Comparison of ENCODE assay signal across 15 cellular contexts in the genomic region with DNA sequence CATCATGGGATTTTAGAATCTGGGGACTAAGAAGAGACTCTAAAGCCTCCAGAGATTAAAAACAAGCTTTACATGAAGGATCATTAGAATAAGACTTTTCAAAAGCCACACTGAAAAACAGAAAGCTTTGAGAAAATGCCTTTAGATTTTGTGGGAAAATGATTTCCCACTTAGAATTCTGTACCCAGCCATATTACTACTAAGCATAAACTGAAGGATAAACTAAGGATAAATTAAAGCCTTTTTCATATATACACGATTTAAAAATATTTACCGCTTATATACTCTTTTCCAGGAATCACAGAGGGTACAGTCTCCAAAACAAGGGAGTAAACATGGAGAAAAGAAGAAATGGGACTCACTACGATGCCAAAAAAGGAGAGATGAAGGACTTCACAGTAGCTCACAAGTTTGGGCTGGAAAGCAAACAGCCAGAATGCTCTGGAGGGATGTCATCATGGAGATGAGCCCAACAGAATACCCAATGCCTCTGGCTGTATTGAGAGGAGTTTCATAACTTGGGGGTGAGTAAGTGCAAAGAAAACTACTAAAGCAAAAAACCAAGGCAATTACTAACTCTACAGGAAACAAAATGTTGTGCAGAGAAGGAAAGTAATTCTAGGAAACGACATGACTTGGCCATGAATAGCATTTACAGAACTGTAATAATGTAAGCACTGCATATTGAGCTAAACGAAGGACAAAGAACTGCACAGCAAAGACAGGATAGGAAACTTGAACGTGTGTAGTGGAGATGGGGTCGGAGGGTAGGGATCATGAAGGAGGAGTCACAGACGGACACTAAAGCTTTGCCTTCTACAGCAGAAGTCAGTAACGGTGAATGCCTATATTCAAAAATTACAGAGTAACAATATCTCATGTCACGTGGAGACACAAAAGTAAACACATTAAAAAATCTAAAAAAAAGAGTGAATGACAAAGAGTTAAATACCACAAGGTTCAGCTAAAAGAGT.
A peak's percentile ranks its signal among the peaks of the same experiment; 100 is the strongest.
DNase-seq lines count a peak whose midpoint lies in the region; ATAC-seq and TF ChIP-seq lines count a peak whose summit lies in the region.
"Had no signal": no experiment of that assay in that cellular context is flagged by ENCODE, and none has a peak within 500 bp of the region (broad histone marks: within the 10 kb centered on the region; RNA-seq: fewer than 3 reads in every experiment).

No MANE protein-coding gene starts in this region.

- H3K9me3 ChIP-seq in RWPE2 (ENCODE audit: severe bottlenecking): no peaks in the 10 kb centered on the region
- no peaks in the 10 kb centered on the region for H3K9me3 ChIP-seq in fibroblast of lung (ENCODE audit: control insufficient read depth, insufficient read depth, low read depth, low read length)
- H3K9me3 ChIP-seq in OCI-LY7 (ENCODE audit: low read length): no peaks in the 10 kb centered on the region
- H3K9me3 ChIP-seq: ascending aorta had no signal

- H3K9me2 ChIP-seq in OCI-LY7 (ENCODE audit: insufficient read depth, low read length): no peaks in the 10 kb centered on the region

- no TSS peak for BruUV-seq in OCI-LY7 (replicated peaks; lab: Mats Ljungman, UMichigan)

- CTCF ChIA-PET in OCI-LY7 (lab: Charles Lee; ENCODE audit: unreplicated experiment): no interaction called here

- TF ChIP-seq CTCF in RWPE2 (IDR thresholded peaks at IDR 0.05; ENCODE audit: poor library complexity, severe bottlenecking) (no peak), fibroblast of lung (conservative IDR thresholded peaks at IDR 0.05 in 1 of 2, IDR thresholded peaks at IDR 0.05 in 1 of 2; ENCODE audit: low read depth in 1 of 2, low read length in 2 of 2) (no peak), OCI-LY7 (conservative IDR thresholded peaks at IDR 0.05; ENCODE audit: low read length) (no peak)

- intact Hi-C loops in OCI-LY7 (cut with micrococcal nuclease; ENCODE audit: unreplicated experiment): no loop called here

- no peak overlapping the region for H3K9ac ChIP-seq in fibroblast of lung (ENCODE audit: insufficient read depth, low read length)

- H3K4me3 ChIP-seq in ACC112 (ENCODE audit: low read depth, low read length) (no peak overlapping the region), RWPE2 (ENCODE audit: severe bottlenecking) (no peak overlapping the region), fibroblast of lung (replicated peaks in 1 of 4; ENCODE audit: control extremely low read depth in 1 of 4, insufficient read depth in 1 of 4, low read depth in 3 of 4, low read length in 4 of 4) (no peak overlapping the region), OCI-LY7 (ENCODE audit: low read depth, low read length, poor library complexity, severe bottlenecking) (no peak overlapping the region)
- H3K4me3 ChIP-seq: ascending aorta had no signal

- H3K27me3 ChIP-seq in ACC112 (ENCODE audit: insufficient read depth, low read length) (no peaks in the 10 kb centered on the region), RWPE2 (ENCODE audit: insufficient read depth, poor library complexity, severe bottlenecking) (no peaks in the 10 kb centered on the region), fibroblast of lung (ENCODE audit: control insufficient read depth, insufficient read depth, low read length) (no peaks in the 10 kb centered on the region)
- H3K27me3 ChIP-seq: ascending aorta had no signal

- H4K20me1 ChIP-seq in fibroblast of lung (ENCODE audit: control insufficient read depth, extremely low read depth, insufficient read depth, low read length): no peaks in the 10 kb centered on the region
- H4K20me1 ChIP-seq in OCI-LY7 (ENCODE audit: insufficient read depth, low read length): no peaks in the 10 kb centered on the region

- H3K4me2 ChIP-seq in fibroblast of lung (ENCODE audit: extremely low read depth, insufficient read depth, low read length) (peak overlapping the region; percentile 54), OCI-LY7 (ENCODE audit: low read length) (no peak overlapping the region)

- DNase-seq in GM04503 (ENCODE audit: low read depth) (peak; percentile 69), RWPE2 (ENCODE audit: low spot score) (no peak), fibroblast of lung (ENCODE audit: low read depth in 2 of 2) (peak; percentile 46 to 58), OCI-LY7 (ENCODE audit: low spot score) (no peak), GF-D8 (lab: John Stamatoyannopoulos, UW) (no peak)
- DNase-seq: activated CD4-positive, alpha-beta T cell treated with anti-CD3 and anti-CD28 coated beads, Interleukin-2, amount 10 ng/mL, durations not matched to agents 24 days and 14 days; activated effector memory CD4-positive, alpha-beta T cell treated with Interleukin-2 at 50 U/mL for 16 hours; kidney glomerular epithelial cell; NCI-H1436 treated with DMSO at 0.1 percent for 48 hours; RPMI8226; T-helper 17 cell had no signal

- H3K79me2 ChIP-seq in ACC112 (ENCODE audit: control insufficient read depth, insufficient read depth, low read length, unreplicated experiment): no peaks in the 10 kb centered on the region
- H3K79me2 ChIP-seq in fibroblast of lung (ENCODE audit: control insufficient read depth, insufficient read depth, low read length): peaks cover 7% of the 10 kb centered on the region
- peaks cover 6% of the 10 kb centered on the region for H3K79me2 ChIP-seq in OCI-LY7 (ENCODE audit: insufficient read depth, low read depth, low read length)

- H3K4me1 ChIP-seq in ACC112 (ENCODE audit: control insufficient read depth, insufficient read depth, low read length, unreplicated experiment): peaks cover 15% of the 10 kb centered on the region
- peaks cover 15% of the 10 kb centered on the region for H3K4me1 ChIP-seq in RWPE2 (ENCODE audit: insufficient read depth, poor library complexity, severe bottlenecking)
- H3K4me1 ChIP-seq in fibroblast of lung (ENCODE audit: control insufficient read depth, extremely low read depth, insufficient read depth, low read length): peaks cover 4% of the 10 kb centered on the region
- peaks cover 21% of the 10 kb centered on the region for H3K4me1 ChIP-seq in OCI-LY7 (ENCODE audit: insufficient read depth, low read length, poor library complexity, severe bottlenecking)

- H2AFZ ChIP-seq in ACC112 (ENCODE audit: low read length, unreplicated experiment): no peak overlapping the region
- no peak overlapping the region for H2AFZ ChIP-seq in fibroblast of lung (ENCODE audit: low read length)
- no peak overlapping the region for H2AFZ ChIP-seq in OCI-LY7 (ENCODE audit: low read length)

- POLR2A ChIA-PET in OCI-LY7 (lab: Charles Lee): interaction anchor here (0.9 to 1.5 kb wide), 4 partner anchors 12 to 24 kb away, joined by 3 to 6 read pairs (median 4); no protein-coding TSS in a partner anchor

- H3K27ac ChIP-seq in ACC112 (ENCODE audit: low read depth, low read length): peak overlapping the region; percentile 48
- H3K27ac ChIP-seq in RWPE2 (ENCODE audit: poor library complexity, severe bottlenecking): peak overlapping the region; percentile 38
- H3K27ac ChIP-seq in fibroblast of lung (ENCODE audit: insufficient read depth, low read length): peak overlapping the region; percentile 52
- H3K27ac ChIP-seq in OCI-LY7 (ENCODE audit: low read depth, low read length, poor library complexity, severe bottlenecking): no peak overlapping the region
- H3K27ac ChIP-seq: ascending aorta had no signal

- peak; percentile 90 for ATAC-seq in RWPE2 (ENCODE audit: low read depth)
- no peak for ATAC-seq in GM18498 (IDR thresholded peaks at IDR 0.05; ENCODE audit: unreplicated experiment)
- no peak for ATAC-seq in HG03469 (IDR thresholded peaks at IDR 0.05; ENCODE audit: unreplicated experiment)
- ATAC-seq: T-helper 17 cell had no signal

- peaks cover 12% of the 10 kb centered on the region; the same call in 1 of the 2 replicates for H3K36me3 ChIP-seq in ACC112 (ENCODE audit: insufficient read depth, low read length)
- peaks cover 13% of the 10 kb centered on the region for H3K36me3 ChIP-seq in RWPE2 (ENCODE audit: low read depth)
- H3K36me3 ChIP-seq in fibroblast of lung (ENCODE audit: control insufficient read depth, insufficient read depth, low read length): peaks cover 5% of the 10 kb centered on the region
- peaks cover 65% of the 10 kb centered on the region for H3K36me3 ChIP-seq in OCI-LY7 (ENCODE audit: insufficient read depth, low read length)

Comparison
In these comparisons a context has a peak if more than half of its experiments do, and no peak if none do; other contexts are left out.
1. DNase-seq: peak in GM04503 (single experiment) and fibroblast of lung (2 of 2); none in RWPE2 (single experiment), OCI-LY7 (single experiment) and GF-D8 (single experiment).